9 cellular contexts compared by ENCODE assay signal in genomic region chr2:205681836-205682238, GRCh38. TPM values are rescaled to one million over a fixed set of nuclear protein-coding genes. Genes with fewer than 3 reads are reported as not detected.
A peak's percentile ranks its signal among the peaks of the same experiment; 100 is the strongest.
DNase-seq lines count a peak whose midpoint lies in the region; ATAC-seq and TF ChIP-seq lines count a peak whose summit lies in the region.
"Had no signal": no experiment of that assay in that cellular context is flagged by ENCODE, and none has a peak within 500 bp of the region (broad histone marks: within the 10 kb centered on the region; RNA-seq: fewer than 3 reads in every experiment).

No MANE protein-coding gene starts in this region.

- H3K4me1 ChIP-seq in HUES6 (ENCODE audit: control insufficient read depth, insufficient read depth, low read length) (peaks cover 37% of the 10 kb centered on the region), tibial nerve (peaks cover 0 to 38% (median 3%) of the 10 kb centered on the region in 4 donors)

- no peak for TF ChIP-seq EP300 in tibial nerve (IDR thresholded peaks at IDR 0.05)

- H3K9ac ChIP-seq in HUES6 (ENCODE audit: low read length): peak overlapping the region; percentile 87

- in situ Hi-C loops in astrocyte of the spinal cord (cut with HindIII; ENCODE audit: low sequenced_read_pairs): no loop called here

- 0 to 1% methylated on average over 18 to 24 of the region's 42 CpGs for WGBS in tibial nerve, 2 donors

- DNase-seq in AG10803 (ENCODE audit: low read depth) (peak; percentile 27), astrocyte of the spinal cord (ENCODE audit: low read depth, low spot score) (no peak), left kidney (ENCODE audit: low read depth, low spot score) (peak; percentile 81), tibial nerve (ENCODE audit: low spot score in 2 of 2) (no peak), OCI-M2 (lab: John Stamatoyannopoulos, UW; ENCODE audit: unreplicated experiment) (no peak)

- H3K36me3 ChIP-seq in HUES6 (ENCODE audit: control insufficient read depth, insufficient read depth, low read length): no peaks in the 10 kb centered on the region
- H3K36me3 ChIP-seq in tibial nerve: no peaks in the 10 kb centered on the region
- H3K36me3 ChIP-seq: neutrophil had no signal

- H3K27me3 ChIP-seq in HUES6 (ENCODE audit: control insufficient read depth, insufficient read depth, low read length) (peaks cover 44% of the 10 kb centered on the region), tibial nerve (no peaks in the 10 kb centered on the region)

- H3K27ac ChIP-seq in HUES6 (ENCODE audit: low read depth, low read length): peak overlapping the region; percentile 41; the same call in 1 of the 2 replicates
- H3K27ac ChIP-seq in tibial nerve: peak overlapping the region; percentile 62 to 93 (median 86)
- H3K27ac ChIP-seq: neutrophil had no signal

- H3K4me3 ChIP-seq in AG10803 (ENCODE audit: low read length) (peak overlapping the region; percentile 81), HUES6 (ENCODE audit: low read depth, low read length) (peak overlapping the region; percentile 61), astrocyte of the spinal cord (ENCODE audit: low read depth, low read length) (peak overlapping the region; percentile 77), tibial nerve (peak overlapping the region; percentile 54 to 94 (median 68))

- H3K9me3 ChIP-seq in HUES6 (ENCODE audit: control insufficient read depth, insufficient read depth, low read depth, low read length): no peaks in the 10 kb centered on the region
- H3K9me3 ChIP-seq in tibial nerve: no peaks in the 10 kb centered on the region
- H3K9me3 ChIP-seq: neutrophil had no signal

- TF ChIP-seq POLR2A in tibial nerve (IDR thresholded peaks at IDR 0.05): no peak

- peak; percentile 34 for ATAC-seq in GM18519 (IDR thresholded peaks at IDR 0.05; ENCODE audit: low FRiP score, unreplicated experiment)
- ATAC-seq in GM21381 (IDR thresholded peaks at IDR 0.05; ENCODE audit: unreplicated experiment): no peak

- TF ChIP-seq CTCF in AG10803 (conservative IDR thresholded peaks at IDR 0.05; ENCODE audit: low read length): no peak
- no peak for TF ChIP-seq CTCF in astrocyte of the spinal cord (IDR thresholded peaks at IDR 0.05; ENCODE audit: low read depth, low read length)
- TF ChIP-seq CTCF in tibial nerve (IDR thresholded peaks at IDR 0.05): no peak

RNA-seq across cellular contexts. Expression of gene NRP2, which starts 0.5 kb away (rescaled TPM):
- total RNA-seq in tibial nerve: 100 to 1,000 TPM; 128 to 196 (median 176) TPM

Comparison
In these comparisons a context has a peak if more than half of its experiments do, and no peak if none do; other contexts are left out.
1. DNase-seq: peak in AG10803 (single experiment) and left kidney (single experiment); none in astrocyte of the spinal cord (single experiment), tibial nerve (0 of 2) and OCI-M2 (single experiment).
2. Peak in every context shown above with its lines, with median percentiles within 50 percentile points of each other: H3K4me3 ChIP-seq.